In genomic region chr6:33248643-33248931, GRCh38 we compare ENCODE assay signal across 8 cellular contexts. TPM values are rescaled to one million over a fixed set of nuclear protein-coding genes. Genes with fewer than 3 reads are reported as not detected.
DNase-seq lines count a peak whose midpoint lies in the region; ATAC-seq and TF ChIP-seq lines count a peak whose summit lies in the region.

No MANE protein-coding gene starts in this region.

- no peaks in the 10 kb centered on the region for H3K36me3 ChIP-seq in adrenal gland (replicated peaks in 1 of 2)
- H3K36me3 ChIP-seq in iPS-18a (ENCODE audit: control insufficient read depth, low read depth, low read length), result no peaks in the 10 kb centered on the region

- intact Hi-C loops in adrenal gland (cut with DNase I), result loop anchor here (5.0 to 10.0 kb wide), 5 partner anchors 36 to 234 kb away; partner anchors contain the start of gene RING1 (in 1 of the 2)

- peak; percentile 12 for ATAC-seq in GM19324 (IDR thresholded peaks at IDR 0.05; ENCODE audit: low FRiP score, unreplicated experiment)
- ATAC-seq in HG02885 (IDR thresholded peaks at IDR 0.05; ENCODE audit: poor library complexity, unreplicated experiment), result no peak
- no peak for ATAC-seq in HG03095 (IDR thresholded peaks at IDR 0.05; ENCODE audit: unreplicated experiment)

- H3K27ac ChIP-seq in adrenal gland (peak overlapping the region; percentile 79 to 96 (median 93)), iPS-18a (ENCODE audit: low read length) (no peak overlapping the region)

- H3K4me1 ChIP-seq in adrenal gland (replicated peaks in 1 of 2), result peaks cover 20 to 23% of the 10 kb centered on the region in 2 donors
- peaks cover 11% of the 10 kb centered on the region for H3K4me1 ChIP-seq in iPS-18a (ENCODE audit: control insufficient read depth, low read depth, low read length)

- peak overlapping the region; percentile 72 for H3K4me3 ChIP-seq in AG10803 (ENCODE audit: low read length)
- H3K4me3 ChIP-seq in adrenal gland, result peak overlapping the region in 3 of 4 donors; percentile 19 to 40 (median 27)
- peak overlapping the region; percentile 58 for H3K4me3 ChIP-seq in iPS-18a (ENCODE audit: low read length)

- TF ChIP-seq CTCF in AG10803 (conservative IDR thresholded peaks at IDR 0.05; ENCODE audit: low read length) (no peak), adrenal gland (IDR thresholded peaks at IDR 0.05) (peak in 2 of 6 experiments; percentile 6 to 48)

- peak; percentile 44 for DNase-seq in AG10803 (ENCODE audit: low read depth)
- peak; percentile 82 for DNase-seq in NAMALWA (ENCODE audit: low spot score)
- DNase-seq in adrenal gland, result peak in 1 of 7 donors; percentile 51
- peak; percentile 15 to 18 for DNase-seq in stimulated activated CD8-positive, alpha-beta memory T cell treated with anti-CD3 and anti-CD28 coated beads, Interleukin-2, amount 100 ng/mL, for 48 hours (ENCODE audit: low read depth in 2 of 2)

- no peaks in the 10 kb centered on the region for H3K9me3 ChIP-seq in adrenal gland (replicated peaks in 1 of 3)
- H3K9me3 ChIP-seq in iPS-18a (ENCODE audit: control insufficient read depth, low read depth, low read length), result no peaks in the 10 kb centered on the region

- no peak for TF ChIP-seq POLR2A in adrenal gland (IDR thresholded peaks at IDR 0.05)

- H3K27me3 ChIP-seq in adrenal gland (no peaks in the 10 kb centered on the region), iPS-18a (ENCODE audit: control insufficient read depth, insufficient read depth, low read length) (peaks cover 27% of the 10 kb centered on the region)

- H3K9ac ChIP-seq in iPS-18a (ENCODE audit: low read length), result no peak overlapping the region

- 0 to 1% (median 0%) methylated on average over 1 to 18 of the region's 18 CpGs for WGBS in adrenal gland, 4 donors

RNA-seq across cellular contexts. Expression of gene VPS52, which starts 23.1 kb away (rescaled TPM):
- total RNA-seq in adrenal gland, result 10 to 100 TPM; 21.9 to 87.0 (median 63.5) TPM
- 100 to 1,000 TPM in 2 of 3 donors, 10 to 100 TPM in 1; 59.9 to 115 (median 106) TPM for polyA plus RNA-seq in adrenal gland

RNA-seq across cellular contexts. Expression of gene RPS18, which starts 23.3 kb away (rescaled TPM):
- 1,000 to 10,000 TPM; 1,323 to 2,333 (median 2,032) TPM for total RNA-seq in adrenal gland
- polyA plus RNA-seq in adrenal gland, result 1,000 to 10,000 TPM; 1,797 to 8,448 (median 4,417) TPM

RNA-seq across cellular contexts. Expression of gene B3GALT4, which starts 28.3 kb away (rescaled TPM):
- total RNA-seq in adrenal gland, result 10 to 100 TPM in 7 of 8 donors, 1 to 10 TPM in 1; 8.5 to 23.7 (median 16.3) TPM
- polyA plus RNA-seq in adrenal gland, result 10 to 100 TPM in 2 of 3 donors, 1 to 10 TPM in 1; 2.6 to 11.4 (median 11.0) TPM

RNA-seq across cellular contexts. Expression of gene RING1, which starts 40.3 kb away (rescaled TPM):
- 10 to 100 TPM in 7 of 8 donors, 1 to 10 TPM in 1; 8.5 to 52.2 (median 31.3) TPM for total RNA-seq in adrenal gland
- 100 to 1,000 TPM in 1 of 3 donors, 10 to 100 TPM in 2; 29.9 to 107 (median 84.5) TPM for polyA plus RNA-seq in adrenal gland

RNA-seq across cellular contexts. Expression of gene WDR46, which starts 40.5 kb away (rescaled TPM):
- 100 to 1,000 TPM in 1 of 8 donors, 10 to 100 TPM in 7; 44.0 to 117 (median 50.2) TPM for total RNA-seq in adrenal gland
- polyA plus RNA-seq in adrenal gland, result 100 to 1,000 TPM in 2 of 3 donors, 10 to 100 TPM in 1; 48.7 to 139 (median 104) TPM
